9 cellular contexts compared by ENCODE assay signal in genomic region chr15:91224750-91225380, GRCh38.
DNase-seq lines count a peak whose midpoint lies in the region; ATAC-seq and TF ChIP-seq lines count a peak whose summit lies in the region.
"Had no signal": no experiment of that assay in that cellular context is flagged by ENCODE, and none has a peak within 500 bp of the region (broad histone marks: within the 10 kb centered on the region; RNA-seq: fewer than 3 reads in every experiment).

No MANE protein-coding gene starts in this region.

- no peaks in the 10 kb centered on the region for H3F3A ChIP-seq in MM.1S (ENCODE audit: insufficient read depth, low read length)
- no peaks in the 10 kb centered on the region for H3F3A ChIP-seq in SK-N-SH (replicated peaks; ENCODE audit: insufficient read depth)

- H2AFZ ChIP-seq in MM.1S (ENCODE audit: low read length) (no peak overlapping the region), SK-N-SH (ENCODE audit: low read depth) (no peak overlapping the region)

- H3K4me2 ChIP-seq in MM.1S (ENCODE audit: low read depth, low read length): no peak overlapping the region
- no peak overlapping the region for H3K4me2 ChIP-seq in SK-N-SH
- H3K4me2 ChIP-seq: BLaER1 treated with 17β-estradiol and CSF1 and Interleukin-3, amounts not matched to agents 10 nM and 100 nM had no signal

- no peak overlapping the region for H3K4me3 Mint-ChIP-seq in glutamatergic neuron (ENCODE audit: unreplicated experiment)

- H3K4me1 Mint-ChIP-seq in glutamatergic neuron (ENCODE audit: low read depth, unreplicated experiment): peaks cover 11% of the 10 kb centered on the region

- no peaks in the 10 kb centered on the region for H4K20me1 ChIP-seq in MM.1S (ENCODE audit: insufficient read depth, low read length)
- H4K20me1 ChIP-seq in SK-N-SH (ENCODE audit: insufficient read depth): no peaks in the 10 kb centered on the region
- H4K20me1 ChIP-seq: BLaER1 treated with 17β-estradiol and CSF1 and Interleukin-3, amounts not matched to agents 10 nM and 100 nM had no signal

- no peak for TF ChIP-seq POLR2A in stomach (IDR thresholded peaks at IDR 0.05)

- H3K9me2 ChIP-seq in MM.1S (replicated peaks; ENCODE audit: insufficient read depth, low read length): no peaks in the 10 kb centered on the region
- no peaks in the 10 kb centered on the region for H3K9me2 ChIP-seq in SK-N-SH

- intact Hi-C loops in stomach (cut with DNase I; ENCODE audit: low total_unique reads): no loop called here

- H3K9ac ChIP-seq in MM.1S (ENCODE audit: low read length) (no peak overlapping the region), SK-N-SH (no peak overlapping the region)
- H3K9ac ChIP-seq: BLaER1 treated with 17β-estradiol and CSF1 and Interleukin-3, amounts not matched to agents 10 nM and 100 nM had no signal

- H3K27me3 ChIP-seq in MM.1S (replicated peaks; ENCODE audit: insufficient read depth, low read length): no peaks in the 10 kb centered on the region
- no peaks in the 10 kb centered on the region for H3K27me3 ChIP-seq in SK-N-SH (ENCODE audit: insufficient read depth)
- H3K27me3 ChIP-seq in stomach: peaks cover 0 to 38% (median 8%) of the 10 kb centered on the region in 3 donors
- H3K27me3 ChIP-seq: BLaER1 treated with 17β-estradiol and CSF1 and Interleukin-3, amounts not matched to agents 10 nM and 100 nM had no signal

- H3K36me3 ChIP-seq in MM.1S (replicated peaks; ENCODE audit: insufficient read depth, low read length): no peaks in the 10 kb centered on the region
- no peaks in the 10 kb centered on the region for H3K36me3 ChIP-seq in SK-N-SH (replicated peaks in 1 of 2; ENCODE audit: control insufficient read depth in 1 of 2, insufficient read depth in 2 of 2, low read length in 1 of 2)
- H3K36me3 ChIP-seq in stomach: no peaks in the 10 kb centered on the region
- H3K36me3 ChIP-seq: BLaER1 treated with 17β-estradiol and CSF1 and Interleukin-3, amounts not matched to agents 10 nM and 100 nM had no signal

- DNase-seq in NCI-H2171 treated with DMSO at 0.1 percent for 48 hours (lab: John Stamatoyannopoulos, UW) (peak; percentile 60), NCI-H2171 (lab: John Stamatoyannopoulos, UW) (no peak), MM.1S (peak; percentile 40), SK-N-SH (peak; percentile 68), glutamatergic neuron (no peak), stomach (no peak)

- H3K27me3 Mint-ChIP-seq in glutamatergic neuron (ENCODE audit: unreplicated experiment): peaks cover 2% of the 10 kb centered on the region

- H3K27ac Mint-ChIP-seq in glutamatergic neuron (ENCODE audit: unreplicated experiment): no peak overlapping the region

- H3K36me3 Mint-ChIP-seq in glutamatergic neuron (ENCODE audit: unreplicated experiment): no peaks in the 10 kb centered on the region

- TF ChIP-seq RAD21 in SK-N-SH (IDR thresholded peaks at IDR 0.05; ENCODE audit: low read length): peak; percentile 84

- POLR2A ChIA-PET in SK-N-SH (lab: Yijun Ruan, JAX): no interaction called here

- CTCF ChIA-PET in SK-N-SH (lab: Yijun Ruan, JAX): interaction anchor here (0.7 to 4.4 kb wide), 29 partner anchors 10 to 268 kb away, joined by 3 to 66 read pairs (median 5); partner anchors contain the start of gene SV2B

- TF ChIP-seq CTCF in MM.1S (IDR thresholded peaks at IDR 0.05; ENCODE audit: low read length): peak; percentile 87
- peak; percentile 69 for TF ChIP-seq CTCF in SK-N-SH (IDR thresholded peaks at IDR 0.05)
- TF ChIP-seq CTCF in glutamatergic neuron (IDR thresholded peaks at IDR 0.05; ENCODE audit: partially characterized antibody, unreplicated experiment): peak; percentile 85
- peak in 5 of 7 experiments; percentile 26 to 68 (median 50) for TF ChIP-seq CTCF in stomach (IDR thresholded peaks at IDR 0.05)

- H3K4me3 ChIP-seq in MM.1S (ENCODE audit: low read length) (no peak overlapping the region), SK-N-SH (ENCODE audit: low read depth in 2 of 2, low read length in 1 of 2) (no peak overlapping the region; a peak in 1 of 4 replicates), stomach (no peak overlapping the region)
- H3K4me3 ChIP-seq: BLaER1 treated with 17β-estradiol and CSF1 and Interleukin-3, amounts not matched to agents 10 nM and 100 nM had no signal

- H3K27ac ChIP-seq in MM.1S (ENCODE audit: low read length): no peak overlapping the region
- no peak overlapping the region for H3K27ac ChIP-seq in SK-N-SH (ENCODE audit: low read depth in 2 of 2, low read length in 1 of 2)
- no peak overlapping the region for H3K27ac ChIP-seq in stomach
- H3K27ac ChIP-seq: BLaER1 treated with 17β-estradiol and CSF1 and Interleukin-3, amounts not matched to agents 10 nM and 100 nM had no signal

- no peaks in the 10 kb centered on the region for H3K9me3 ChIP-seq in MM.1S (replicated peaks; ENCODE audit: insufficient read depth, low read length)
- no peaks in the 10 kb centered on the region for H3K9me3 ChIP-seq in SK-N-SH
- no peaks in the 10 kb centered on the region for H3K9me3 ChIP-seq in stomach
- H3K9me3 ChIP-seq: BLaER1 treated with 17β-estradiol and CSF1 and Interleukin-3, amounts not matched to agents 10 nM and 100 nM had no signal

- peaks cover 5% of the 10 kb centered on the region; the same call in 1 of the 2 replicates for H3K4me1 ChIP-seq in MM.1S (ENCODE audit: low read length)
- H3K4me1 ChIP-seq in SK-N-SH (ENCODE audit: control insufficient read depth in 1 of 2, insufficient read depth in 2 of 2, low read depth in 1 of 2, low read length in 1 of 2): no peaks in the 10 kb centered on the region; a peak in 1 of 4 replicates
- no peaks in the 10 kb centered on the region for H3K4me1 ChIP-seq in stomach

- 51% methylated on average over 7 of the region's 7 CpGs for WGBS in SK-N-SH (ENCODE audit: low lambda C conversion rate)
- 62 to 70% (median 67%) methylated on average over 7 of the region's 7 CpGs for WGBS in stomach, 5 donors

- no peaks in the 10 kb centered on the region for H3K9me3 Mint-ChIP-seq in glutamatergic neuron (ENCODE audit: unreplicated experiment)

- H3K79me2 ChIP-seq in MM.1S (ENCODE audit: low read length) (no peaks in the 10 kb centered on the region), SK-N-SH (ENCODE audit: insufficient read depth) (no peaks in the 10 kb centered on the region)

- no peak for TF ChIP-seq EP300 in SK-N-SH (IDR thresholded peaks at IDR 0.05; ENCODE audit: borderline replicate concordance in 1 of 2, low read depth in 1 of 2, low read length in 1 of 2)
- no peak for TF ChIP-seq EP300 in stomach (IDR thresholded peaks at IDR 0.05)

- ATAC-seq in HG02763 (IDR thresholded peaks at IDR 0.05; ENCODE audit: unreplicated experiment) (no peak), GM18861 (IDR thresholded peaks at IDR 0.05; ENCODE audit: unreplicated experiment) (no peak)

TF ChIP-seq in SK-N-SH, 30 proteins besides CTCF, POLR2A, EP300 and RAD21:
- TF ChIP-seq RCOR1 (IDR thresholded peaks at IDR 0.05; ENCODE audit: low read length) (no peak), NRF1 (IDR thresholded peaks at IDR 0.05; ENCODE audit: low read depth, low read length) (peak; percentile 3; the same call in 1 of the 2 replicates), CHD2 (IDR thresholded peaks at IDR 0.05; ENCODE audit: low read length, partially characterized antibody) (no peak), GABPA (IDR thresholded peaks at IDR 0.05; ENCODE audit: low read depth) (no peak), USF2 (IDR thresholded peaks at IDR 0.05; ENCODE audit: borderline replicate concordance, low read depth, low read length) (no peak), SMC3 (IDR thresholded peaks at IDR 0.05; ENCODE audit: low read depth, low read length) (peak; percentile 88)

Comparison
In these comparisons a context has a peak if more than half of its experiments do, and no peak if none do; other contexts are left out.
1. DNase-seq: peak in NCI-H2171 treated with DMSO at 0.1 percent for 48 hours (single experiment), MM.1S (single experiment) and SK-N-SH (single experiment); none in NCI-H2171 (single experiment), glutamatergic neuron (single experiment) and stomach (single experiment).
2. Peak in every context shown above with its lines, with median percentiles within 50 percentile points of each other: CTCF ChIP-seq.